In genomic region chrX:75129069-75129468, GRCh38 we compare ENCODE assay signal across 3 cellular contexts. TPM values are rescaled to one million over a fixed set of nuclear protein-coding genes. Genes with fewer than 3 reads are reported as not detected.
DNase-seq lines count a peak whose midpoint lies in the region; ATAC-seq, FAIRE-seq and TF ChIP-seq lines count a peak whose summit lies in the region.
"Not testable (repeated sequence)": the region's sequence is repeated elsewhere in the genome, so short reads cannot be mapped to it uniquely, and the experiment has no call there.

No MANE protein-coding gene starts in this region.

- not testable (repeated sequence) for TF ChIP-seq POLR2A in K562 (conservative IDR thresholded peaks at IDR 0.05)

- POLR2A ChIA-PET in HEK293 (lab: Yijun Ruan, JAX); K562 (lab: Yijun Ruan, JAX): not testable (repeated sequence)

- H3K4me1 ChIP-seq in HEK293 (ENCODE audit: control insufficient read depth, insufficient read depth, low read length); K562 (replicated peaks in 1 of 2; ENCODE audit: control insufficient read depth in 2 of 2, insufficient read depth in 2 of 2, low read length in 2 of 2); kidney (ENCODE audit: control insufficient read depth in 1 of 2, insufficient read depth in 1 of 2, low read depth in 1 of 2, low read length in 2 of 2): not testable (repeated sequence)

- WGBS in K562 (ENCODE audit: insufficient coverage, low coverage, missing lambda C conversion rate) = 73% methylated on average over 2 of the region's 4 CpGs

- not testable (repeated sequence) for H2AFZ ChIP-seq in K562 (ENCODE audit: low read depth, low read length)

- not testable (repeated sequence) for TF ChIP-seq RAD21 in K562 (CRISPR knock-in tag; conservative IDR thresholded peaks at IDR 0.05 in 1 of 2, IDR thresholded peaks at IDR 0.05 in 1 of 2)

- FAIRE-seq in K562 (lab: Jason Lieb, UNC); kidney (lab: Jason Lieb, UNC): not testable (repeated sequence)

- not testable (repeated sequence) for ATAC-seq in K562

- H3K9ac ChIP-seq in K562 (ENCODE audit: insufficient read depth in 1 of 2, low read depth in 2 of 2, low read length in 2 of 2); kidney (ENCODE audit: low read length in 2 of 2): not testable (repeated sequence)

- not testable (repeated sequence) for H3K27ac ChIP-seq in HEK293 (ENCODE audit: extremely low read depth, low read depth, low read length); K562 (ENCODE audit: extremely low read depth, low read depth, low read length); kidney (ENCODE audit: low read depth in 2 of 2, low read length in 2 of 2)

- not testable (repeated sequence) for H3K27me3 ChIP-seq in K562 (ENCODE audit: control insufficient read depth in 2 of 2, insufficient read depth in 2 of 2, low read length in 2 of 2)

- H3K79me2 ChIP-seq in K562 (ENCODE audit: control insufficient read depth, insufficient read depth, low read length) = peaks cover 26% of the 10 kb centered on the region

- intact Hi-C loops in K562 (cut with micrococcal nuclease); kidney (cut with DNase I): not testable (repeated sequence)

- not testable (repeated sequence) for TF ChIP-seq EP300 in K562 (IDR thresholded peaks at IDR 0.05; ENCODE audit: low read length)

- not testable (repeated sequence) for H3K9me3 ChIP-seq in HEK293 (ENCODE audit: control insufficient read depth, insufficient read depth, low read depth, low read length); K562 (replicated peaks; ENCODE audit: control insufficient read depth, insufficient read depth, low read depth, low read length); kidney (ENCODE audit: control insufficient read depth in 1 of 2, low read length in 2 of 2)

- not testable (repeated sequence) for DNase-seq in K562 (ENCODE audit: extremely low read depth in 1 of 4, low spot score in 3 of 4)
- peak; percentile 10 for DNase-seq in kidney

- not testable (repeated sequence) for TF ChIP-seq CTCF in HEK293 (tag by site-specific recombination; IDR thresholded peaks at IDR 0.05); K562 (IDR thresholded peaks at IDR 0.05 in 2 of 3, conservative IDR thresholded peaks at IDR 0.05 in 1 of 3; ENCODE audit: insufficient read depth in 2 of 3, low read depth in 1 of 3, low read length in 3 of 3); kidney (IDR thresholded peaks at IDR 0.05; ENCODE audit: borderline replicate concordance, extremely low read depth, insufficient read depth)

- not testable (repeated sequence) for H3K4me3 ChIP-seq in HEK293 (ENCODE audit: low read depth, low read length); K562; kidney (ENCODE audit: low read length in 2 of 2)

- H4K20me1 ChIP-seq in K562 (replicated peaks; ENCODE audit: control insufficient read depth, insufficient read depth, low read length) = not testable (repeated sequence)

- H3K36me3 ChIP-seq in HEK293 (ENCODE audit: control insufficient read depth in 2 of 2, insufficient read depth in 1 of 2, low read length in 2 of 2); K562 (ENCODE audit: control insufficient read depth, insufficient read depth, low read length); kidney (ENCODE audit: control insufficient read depth in 1 of 2, insufficient read depth in 2 of 2, low read length in 2 of 2): not testable (repeated sequence)

- not testable (repeated sequence) for BruUV-seq in K562 (replicated peaks; lab: Mats Ljungman, UMichigan)

- CTCF ChIA-PET in HEK293 (lab: Yijun Ruan, JAX); K562 (lab: Yijun Ruan, JAX; ENCODE audit: low intra/inter-chr PET ratio): not testable (repeated sequence)

- not testable (repeated sequence) for H3K9me1 ChIP-seq in K562 (ENCODE audit: control insufficient read depth, insufficient read depth, low read length)

- in situ Hi-C loops in K562 (cut with MboI) = not testable (repeated sequence)

- not testable (repeated sequence) for H3K4me2 ChIP-seq in K562 (ENCODE audit: insufficient read depth, low read length)

TF ChIP-seq in HEK293, 187 proteins besides CTCF, POLR2A, EP300 and RAD21:
- TF ChIP-seq ZNF146 (tag by site-specific recombination; IDR thresholded peaks at IDR 0.05) = peak; percentile 87

TF ChIP-seq in K562, 482 proteins besides CTCF, POLR2A, EP300 and RAD21:
- TF ChIP-seq ZNF146 (CRISPR knock-in tag; IDR thresholded peaks at IDR 0.05; ENCODE audit: unreplicated experiment) = peak; percentile 60

RNA-seq across cellular contexts. Expression of gene ABCB7, which starts 27.0 kb away (rescaled TPM):
- total RNA-seq in K562 (2011; cell fraction: chromatin; rRNA removed; ENCODE audit: low replicate concordance) = 26.1 and 45.2 TPM in 2 replicates
- total RNA-seq in K562 (2011; cell fraction: nucleolus; rRNA removed) = 7.8 and 14.6 TPM in 2 replicates
- 21.9 and 24.7 TPM in 2 replicates for total RNA-seq in K562 (2011; cell fraction: nucleoplasm; rRNA removed)
- total RNA-seq in K562 (2014; rRNA removed) (16.4 and 22.6 TPM in 2 replicates), K562 (2014; rRNA removed; fragmentation: Illumina TruSeq; extraction: Trizol) (24.2 and 27.6 TPM in 2 replicates), K562 (2015; rRNA removed; fragmentation: Illumina TruSeq; extraction: Trizol) (17.1 and 18.3 TPM in 2 replicates), K562 (2021) (26.1 and 26.2 TPM in 2 replicates), kidney (21.0 TPM)
- polyA plus RNA-seq in K562 (2011; rRNA removed) (41.5 and 46.2 TPM in 2 replicates), K562 (2014; fragmentation: Illumina TruSeq; extraction: Trizol) (18.9 and 20.8 TPM in 2 replicates), K562 (2014; fragmentation: Nextera tagmentation; extraction: Ambion mirVana) (10 to 100 TPM; 24.1 to 37.5 TPM), K562 (2014; rRNA removed) (26.8 and 31.1 TPM in 2 replicates), kidney (ENCODE audit: insufficient read depth, low read depth, low replicate concordance) (13.8 TPM)
- polyA plus RNA-seq in K562 (2011; cell fraction: cytosol; rRNA removed) = 21.0 and 29.4 TPM in 2 replicates
- 27.1 and 46.3 TPM in 2 replicates for polyA plus RNA-seq in K562 (2011; cell fraction: nucleus; rRNA removed)
- polyA plus RNA-seq in K562 (2012) = 17.9 and 23.3 TPM in 2 replicates
- polyA minus RNA-seq in K562 (2011; rRNA and poly(A)+ RNA removed) = 52.5 and 59.0 TPM in 2 replicates
- 15.7 and 16.7 TPM in 2 replicates for polyA minus RNA-seq in K562 (2011; cell fraction: cytosol; rRNA and poly(A)+ RNA removed)
- polyA minus RNA-seq in K562 (2011; cell fraction: nucleus; rRNA and poly(A)+ RNA removed) = 20.6 and 23.3 TPM in 2 replicates
